Comparison of ENCODE assay signal across 25 cellular contexts in the genomic region with DNA sequence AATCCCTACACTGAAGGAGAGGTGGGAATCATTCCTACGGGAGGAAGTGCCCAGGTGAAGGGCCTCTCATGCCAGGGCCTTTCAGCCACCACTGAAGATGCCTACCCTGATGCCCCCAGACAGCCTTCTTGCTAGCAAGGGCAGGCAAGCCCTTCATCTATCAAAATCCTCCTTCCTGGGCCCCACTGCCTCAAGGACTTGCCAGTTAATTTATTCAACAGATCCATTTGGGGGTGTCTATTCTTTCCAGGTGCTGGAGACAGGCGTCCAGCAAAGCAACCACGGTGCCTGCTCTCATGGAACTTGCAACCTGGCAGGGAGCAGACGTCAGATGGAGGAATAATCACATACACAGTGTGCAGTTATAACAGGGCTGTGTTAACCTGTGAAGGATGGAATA.
DNase-seq lines count a peak whose midpoint lies in the region; ATAC-seq and TF ChIP-seq lines count a peak whose summit lies in the region.
"Had no signal": no experiment of that assay in that cellular context is flagged by ENCODE, and none has a peak within 500 bp of the region (broad histone marks: within the 10 kb centered on the region; RNA-seq: fewer than 3 reads in every experiment).

No MANE protein-coding gene starts in this region.

- CTCF ChIA-PET in activated CD8-positive, alpha-beta memory T cell treated with anti-CD3 and anti-CD28 coated beads, Interleukin-2, amount 10 ng/mL, durations not matched to agents 7 days and 5 days (lab: Charles Lee) = no interaction called here

- no peak for ATAC-seq in activated CD8-positive, alpha-beta memory T cell treated with anti-CD3 and anti-CD28 coated beads, Interleukin-2, amount 10 ng/mL, durations not matched to agents 7 days and 5 days
- ATAC-seq: A549; CD8-positive, alpha-beta T cell; GM12878 had no signal

- no peaks in the 10 kb centered on the region for H3K36me3 ChIP-seq in esophagus muscularis mucosa

- no peak for TF ChIP-seq POLR2A in esophagus muscularis mucosa (IDR thresholded peaks at IDR 0.05; ENCODE audit: low read depth)

- H3K36me3 Mint-ChIP-seq in activated CD8-positive, alpha-beta memory T cell treated with anti-CD3 and anti-CD28 coated beads, Interleukin-2, amount 10 ng/mL, durations not matched to agents 7 days and 5 days = no peaks in the 10 kb centered on the region
- H3K36me3 Mint-ChIP-seq in activated T-helper 1 cell treated with anti-CD3 and anti-CD28 coated beads, Interleukin-12 subunit alpha, Interleukin-12 subunit beta, Interleukin-2, Interleukin-4 antibody, amounts not matched to agents 30 ng/mL and 10 ng/mL and 1 ng/mL, durations not matched to agents 14 hours and 24 hours and 36 hours (ENCODE audit: low read depth) = peaks cover 3% of the 10 kb centered on the region
- H3K36me3 Mint-ChIP-seq in type B pancreatic cell = no peaks in the 10 kb centered on the region
- H3K36me3 Mint-ChIP-seq: CD8-positive, alpha-beta T cell had no signal

- no peak for TF ChIP-seq EP300 in esophagus muscularis mucosa (IDR thresholded peaks at IDR 0.05)

- DNase-seq in activated CD8-positive, alpha-beta memory T cell treated with anti-CD3 and anti-CD28 coated beads for 24 hours = peak; percentile 19
- no peak for DNase-seq in activated CD8-positive, alpha-beta memory T cell treated with anti-CD3 and anti-CD28 coated beads, Interleukin-2, amount 10 ng/mL, durations not matched to agents 7 days and 5 days
- no peak for DNase-seq in activated T-helper 1 cell treated with anti-CD3 and anti-CD28 coated beads, Interleukin-12 subunit alpha, Interleukin-12 subunit beta, Interleukin-2, Interleukin-4 antibody, amounts not matched to agents 30 ng/mL and 10 ng/mL and 1 ng/mL, durations not matched to agents 14 hours and 24 hours and 36 hours (ENCODE audit: low spot score)
- peak; percentile 75 for DNase-seq in esophagus muscularis mucosa (ENCODE audit: extremely low spot score)
- DNase-seq in type B pancreatic cell (ENCODE audit: extremely low spot score, unreplicated experiment) = peak; percentile 36
- DNase-seq in substantia nigra (lab: John Stamatoyannopoulos, UW) = no peak
- no peak for DNase-seq in GM03348 (ENCODE audit: low spot score)
- DNase-seq: C1 segment of cervical spinal cord, Caco-2, GOT3, HCEC 1CT, NCI-H1048, NCI-H1417, NCI-H1694, NCI-H2029 treated with DMSO at 0.1 percent for 48 hours, NCI-H226, NCI-H510A, NCI-H774, SIG-M5 had no signal

- H3K4me1 ChIP-seq in esophagus muscularis mucosa = no peaks in the 10 kb centered on the region
- H3K4me1 ChIP-seq: A549, Caco-2 had no signal

- no peaks in the 10 kb centered on the region for H3K27me3 ChIP-seq in esophagus muscularis mucosa

- peaks cover 4% of the 10 kb centered on the region for H3K27me3 Mint-ChIP-seq in activated CD8-positive, alpha-beta memory T cell treated with anti-CD3 and anti-CD28 coated beads, Interleukin-2, amount 10 ng/mL, durations not matched to agents 7 days and 5 days
- H3K27me3 Mint-ChIP-seq in activated T-helper 1 cell treated with anti-CD3 and anti-CD28 coated beads, Interleukin-12 subunit alpha, Interleukin-12 subunit beta, Interleukin-2, Interleukin-4 antibody, amounts not matched to agents 30 ng/mL and 10 ng/mL and 1 ng/mL, durations not matched to agents 14 hours and 24 hours and 36 hours (ENCODE audit: insufficient read depth) = peaks cover 9% of the 10 kb centered on the region
- H3K27me3 Mint-ChIP-seq in type B pancreatic cell = peaks cover 9% of the 10 kb centered on the region

- H3K27ac Mint-ChIP-seq in activated CD8-positive, alpha-beta memory T cell treated with anti-CD3 and anti-CD28 coated beads, Interleukin-2, amount 10 ng/mL, durations not matched to agents 7 days and 5 days = no peak overlapping the region
- peak overlapping the region; percentile 56 for H3K27ac Mint-ChIP-seq in activated T-helper 1 cell treated with anti-CD3 and anti-CD28 coated beads, Interleukin-12 subunit alpha, Interleukin-12 subunit beta, Interleukin-2, Interleukin-4 antibody, amounts not matched to agents 30 ng/mL and 10 ng/mL and 1 ng/mL, durations not matched to agents 14 hours and 24 hours and 36 hours
- no peak overlapping the region for H3K27ac Mint-ChIP-seq in type B pancreatic cell
- H3K27ac Mint-ChIP-seq: CD8-positive, alpha-beta T cell had no signal

- no peak overlapping the region for H3K4me3 ChIP-seq in esophagus muscularis mucosa
- H3K4me3 ChIP-seq: A549, GM12878, SK-N-MC had no signal

- no peak overlapping the region for H3K4me3 Mint-ChIP-seq in activated CD8-positive, alpha-beta memory T cell treated with anti-CD3 and anti-CD28 coated beads, Interleukin-2, amount 10 ng/mL, durations not matched to agents 7 days and 5 days
- H3K4me3 Mint-ChIP-seq in activated T-helper 1 cell treated with anti-CD3 and anti-CD28 coated beads, Interleukin-12 subunit alpha, Interleukin-12 subunit beta, Interleukin-2, Interleukin-4 antibody, amounts not matched to agents 30 ng/mL and 10 ng/mL and 1 ng/mL, durations not matched to agents 14 hours and 24 hours and 36 hours = no peak overlapping the region
- H3K4me3 Mint-ChIP-seq in type B pancreatic cell = no peak overlapping the region
- H3K4me3 Mint-ChIP-seq: CD8-positive, alpha-beta T cell; IgD-negative memory B cell had no signal

- no peak overlapping the region for H3K27ac ChIP-seq in esophagus muscularis mucosa (replicated peaks in 1 of 4)
- no peak overlapping the region for H3K27ac ChIP-seq in substantia nigra (ENCODE audit: low read depth, low read length, poor library complexity, severe bottlenecking)
- H3K27ac ChIP-seq: A549, HL-60, SK-N-MC had no signal

- 87% methylated on average over 4 of the region's 4 CpGs for WGBS in esophagus muscularis mucosa

- TF ChIP-seq CTCF in esophagus muscularis mucosa (IDR thresholded peaks at IDR 0.05) (no peak), type B pancreatic cell (conservative IDR thresholded peaks at IDR 0.05) (no peak)

- intact Hi-C loops in activated T-helper 1 cell treated with anti-CD3 and anti-CD28 coated beads, Interleukin-12 subunit alpha, Interleukin-12 subunit beta, Interleukin-2, Interleukin-4 antibody, amounts not matched to agents 30 ng/mL and 10 ng/mL and 1 ng/mL, durations not matched to agents 14 hours and 24 hours and 36 hours (cut with micrococcal nuclease) = no loop called here
- intact Hi-C loops in esophagus muscularis mucosa (cut with DNase I) = no loop called here

- peaks cover 0 to 3% (median 0%) of the 10 kb centered on the region in 4 donors for H3K9me3 ChIP-seq in esophagus muscularis mucosa
- H3K9me3 ChIP-seq: A549 had no signal

- H3K9me3 Mint-ChIP-seq in activated CD8-positive, alpha-beta memory T cell treated with anti-CD3 and anti-CD28 coated beads, Interleukin-2, amount 10 ng/mL, durations not matched to agents 7 days and 5 days (ENCODE audit: low read depth) = no peaks in the 10 kb centered on the region
- H3K9me3 Mint-ChIP-seq in activated T-helper 1 cell treated with anti-CD3 and anti-CD28 coated beads, Interleukin-12 subunit alpha, Interleukin-12 subunit beta, Interleukin-2, Interleukin-4 antibody, amounts not matched to agents 30 ng/mL and 10 ng/mL and 1 ng/mL, durations not matched to agents 14 hours and 24 hours and 36 hours = no peaks in the 10 kb centered on the region
- peaks cover 6% of the 10 kb centered on the region for H3K9me3 Mint-ChIP-seq in type B pancreatic cell
- H3K9me3 Mint-ChIP-seq: IgD-negative memory B cell had no signal

- H3K4me1 Mint-ChIP-seq in activated CD8-positive, alpha-beta memory T cell treated with anti-CD3 and anti-CD28 coated beads, Interleukin-2, amount 10 ng/mL, durations not matched to agents 7 days and 5 days = peaks cover 17% of the 10 kb centered on the region
- H3K4me1 Mint-ChIP-seq in activated T-helper 1 cell treated with anti-CD3 and anti-CD28 coated beads, Interleukin-12 subunit alpha, Interleukin-12 subunit beta, Interleukin-2, Interleukin-4 antibody, amounts not matched to agents 30 ng/mL and 10 ng/mL and 1 ng/mL, durations not matched to agents 14 hours and 24 hours and 36 hours (ENCODE audit: low read depth) = no peaks in the 10 kb centered on the region
- H3K4me1 Mint-ChIP-seq in type B pancreatic cell (ENCODE audit: unreplicated experiment) = no peaks in the 10 kb centered on the region

Comparison
In these comparisons a context has a peak if more than half of its experiments do, and no peak if none do; other contexts are left out.
1. DNase-seq: peak in activated CD8-positive, alpha-beta memory T cell treated with anti-CD3 and anti-CD28 coated beads for 24 hours (single experiment), esophagus muscularis mucosa (single experiment) and type B pancreatic cell (single experiment); none in activated CD8-positive, alpha-beta memory T cell treated with anti-CD3 and anti-CD28 coated beads, Interleukin-2, amount 10 ng/mL, durations not matched to agents 7 days and 5 days (single experiment), activated T-helper 1 cell treated with anti-CD3 and anti-CD28 coated beads, Interleukin-12 subunit alpha, Interleukin-12 subunit beta, Interleukin-2, Interleukin-4 antibody, amounts not matched to agents 30 ng/mL and 10 ng/mL and 1 ng/mL, durations not matched to agents 14 hours and 24 hours and 36 hours (single experiment), substantia nigra (0 of 49) and GM03348 (single experiment).